Comparison of ENCODE assay signal across 16 cellular contexts in the genomic region with DNA sequence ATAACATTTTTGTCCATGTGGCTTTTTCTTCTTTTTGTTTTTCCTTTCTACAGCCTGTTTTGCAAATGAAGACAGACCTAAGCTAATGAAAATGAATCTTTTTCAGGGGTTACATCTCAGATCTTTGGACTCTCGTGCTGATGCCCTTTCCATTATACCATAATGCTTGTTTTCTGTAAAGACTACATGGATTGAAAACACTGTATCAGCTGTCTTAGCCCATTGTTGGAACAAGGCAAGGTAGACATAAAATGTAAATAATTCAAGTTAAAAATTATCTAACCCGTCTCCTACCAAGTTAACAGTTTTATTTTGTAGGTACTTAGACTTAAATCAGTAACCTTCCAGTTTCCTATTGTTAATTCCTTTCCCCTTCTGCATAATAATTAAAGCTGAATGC. TPM values are rescaled to one million over a fixed set of nuclear protein-coding genes. Genes with fewer than 3 reads are reported as not detected.
A peak's percentile ranks its signal among the peaks of the same experiment; 100 is the strongest.
DNase-seq lines count a peak whose midpoint lies in the region; TF ChIP-seq lines count a peak whose summit lies in the region.
"Had no signal": no experiment of that assay in that cellular context is flagged by ENCODE, and none has a peak within 500 bp of the region (broad histone marks: within the 10 kb centered on the region; RNA-seq: fewer than 3 reads in every experiment).

No MANE protein-coding gene starts in this region.

- peaks cover 85% of the 10 kb centered on the region for H3K4me1 Mint-ChIP-seq in activated naive CD4-positive, alpha-beta T cell treated with anti-CD3 and anti-CD28 coated beads, Interleukin-2, amount 50 U/mL, for 24 hours
- peaks cover 34 to 41% of the 10 kb centered on the region in 2 experiments for H3K4me1 Mint-ChIP-seq in H9
- H3K4me1 Mint-ChIP-seq in activated CD4-positive, alpha-beta T cell treated with anti-CD3 and anti-CD28 coated beads, Interleukin-2, amount 10 ng/mL, durations not matched to agents 24 days and 14 days: peaks cover 14% of the 10 kb centered on the region

- no peak overlapping the region for H2AK5ac ChIP-seq in H9 (ENCODE audit: insufficient read length, low read length)

- H3K9me3 ChIP-seq in H9 (ENCODE audit: control insufficient read depth, low read depth, low read length) (no peaks in the 10 kb centered on the region), adipocyte (ENCODE audit: control insufficient read depth, low read length) (no peaks in the 10 kb centered on the region)
- H3K9me3 ChIP-seq: BLaER1 had no signal

- H3K79me2 ChIP-seq in H9 (ENCODE audit: insufficient read depth, low read length): peaks cover 6% of the 10 kb centered on the region; the same call in 1 of the 2 replicates

- H3K14ac ChIP-seq in H9 (ENCODE audit: insufficient read depth, low read length): no peak overlapping the region

- H3T11ph ChIP-seq in H9 (ENCODE audit: low read length): no peak overlapping the region

- no peak overlapping the region for H3K27ac ChIP-seq in H9 (ENCODE audit: insufficient read length, low read depth, low read length)
- H3K27ac ChIP-seq: BLaER1 had no signal

- no peak overlapping the region for H3K9ac ChIP-seq in H9 (ENCODE audit: extremely low read depth, insufficient read length, low read length)
- H3K9ac ChIP-seq in adipocyte (ENCODE audit: low read length): peak overlapping the region; percentile 24
- H3K9ac ChIP-seq: BLaER1 had no signal

- no peak for DNase-seq in activated naive CD4-positive, alpha-beta T cell treated with anti-CD3 and anti-CD28 coated beads, Interleukin-2, amount 50 U/mL, for 16 hours
- DNase-seq in H9: no peak
- DNase-seq in adipocyte (ENCODE audit: low read depth): no peak
- peak; percentile 50 for DNase-seq in renal cortical epithelial cell (ENCODE audit: low read depth)
- DNase-seq in activated CD4-positive, alpha-beta T cell treated with anti-CD3 and anti-CD28 coated beads, Interleukin-2, amount 10 ng/mL, durations not matched to agents 24 days and 14 days: no peak
- DNase-seq in NCI-H1930 (lab: John Stamatoyannopoulos, UW): no peak
- DNase-seq in SIG-M5 treated with dmso at 0.1 percent for 504 hours (lab: John Stamatoyannopoulos, UW; ENCODE audit: unreplicated experiment): no peak
- DNase-seq: CD4-positive, alpha-beta T cell; DMS153; DMS79 treated with DMSO at 0.1 percent for 48 hours; EL; HCEC 1CT; HFFc6 had no signal

- no peaks in the 10 kb centered on the region for H3K27me3 Mint-ChIP-seq in activated naive CD4-positive, alpha-beta T cell treated with anti-CD3 and anti-CD28 coated beads, Interleukin-2, amount 50 U/mL, for 24 hours
- no peaks in the 10 kb centered on the region for H3K27me3 Mint-ChIP-seq in H9 (ENCODE audit: low read depth)
- H3K27me3 Mint-ChIP-seq in activated CD4-positive, alpha-beta T cell treated with anti-CD3 and anti-CD28 coated beads, Interleukin-2, amount 10 ng/mL, durations not matched to agents 24 days and 14 days: no peaks in the 10 kb centered on the region
- H3K27me3 Mint-ChIP-seq: CD4-positive, alpha-beta T cell had no signal

- no peak overlapping the region for H4K8ac ChIP-seq in H9 (replicated peaks; ENCODE audit: insufficient read length, low read depth, low read length)

- no peak overlapping the region for H3K4me3 ChIP-seq in adipocyte (ENCODE audit: low read length)
- H3K4me3 ChIP-seq: BLaER1, K562 had no signal

- no peaks in the 10 kb centered on the region for H3K9me3 Mint-ChIP-seq in activated naive CD4-positive, alpha-beta T cell treated with anti-CD3 and anti-CD28 coated beads, Interleukin-2, amount 50 U/mL, for 24 hours
- H3K9me3 Mint-ChIP-seq in H9: no peaks in the 10 kb centered on the region
- H3K9me3 Mint-ChIP-seq in activated CD4-positive, alpha-beta T cell treated with anti-CD3 and anti-CD28 coated beads, Interleukin-2, amount 10 ng/mL, durations not matched to agents 24 days and 14 days: no peaks in the 10 kb centered on the region
- H3K9me3 Mint-ChIP-seq: CD4-positive, alpha-beta T cell; HFFc6 had no signal

- no peak overlapping the region for H3K56ac ChIP-seq in H9 (ENCODE audit: insufficient read length, low read depth, low read length)

- H3K27ac Mint-ChIP-seq in activated naive CD4-positive, alpha-beta T cell treated with anti-CD3 and anti-CD28 coated beads, Interleukin-2, amount 50 U/mL, for 24 hours: peak overlapping the region; percentile 41
- H3K27ac Mint-ChIP-seq in H9: peak overlapping the region in 2 of 3 experiments; percentile 16 to 76; a peak in 3 of 7 replicates
- no peak overlapping the region for H3K27ac Mint-ChIP-seq in activated CD4-positive, alpha-beta T cell treated with anti-CD3 and anti-CD28 coated beads, Interleukin-2, amount 10 ng/mL, durations not matched to agents 24 days and 14 days
- H3K27ac Mint-ChIP-seq: CD4-positive, alpha-beta T cell; HFFc6 had no signal

- no peaks in the 10 kb centered on the region for H3K23me2 ChIP-seq in H9 (ENCODE audit: insufficient read length, low read depth, low read length, poor library complexity, severe bottlenecking)

- H3K18ac ChIP-seq in H9 (ENCODE audit: insufficient read length, low read depth, low read length): no peak overlapping the region

- H3K4me1 ChIP-seq in H9 (ENCODE audit: insufficient read depth, low read length) (no peaks in the 10 kb centered on the region; the same call in 1 of the 2 replicates), adipocyte (ENCODE audit: control insufficient read depth, insufficient read depth, low read length) (peaks cover 37% of the 10 kb centered on the region)

- no peak overlapping the region for H4K91ac ChIP-seq in H9 (ENCODE audit: insufficient read length, low read depth, low read length)

- TF ChIP-seq CTCF in H9 (conservative IDR thresholded peaks at IDR 0.05): no peak

- no peak overlapping the region for H2BK5ac ChIP-seq in H9 (ENCODE audit: insufficient read length, low read length)

- no peaks in the 10 kb centered on the region for H4K20me1 ChIP-seq in H9 (ENCODE audit: control insufficient read depth, insufficient read depth, insufficient read length)

- H4K5ac ChIP-seq in H9 (ENCODE audit: insufficient read length, low read depth, low read length): no peak overlapping the region

- intact Hi-C loops in activated CD4-positive, alpha-beta T cell treated with anti-CD3 and anti-CD28 coated beads, Interleukin-2, amount 10 ng/mL, durations not matched to agents 24 days and 14 days (cut with micrococcal nuclease): no loop called here

- H3K36me3 Mint-ChIP-seq in activated naive CD4-positive, alpha-beta T cell treated with anti-CD3 and anti-CD28 coated beads, Interleukin-2, amount 50 U/mL, for 24 hours: no peaks in the 10 kb centered on the region
- H3K36me3 Mint-ChIP-seq in H9 (ENCODE audit: insufficient read depth in 1 of 3, low read depth in 3 of 3): no peaks in the 10 kb centered on the region; a peak in 1 of 7 replicates
- H3K36me3 Mint-ChIP-seq in activated CD4-positive, alpha-beta T cell treated with anti-CD3 and anti-CD28 coated beads, Interleukin-2, amount 10 ng/mL, durations not matched to agents 24 days and 14 days (ENCODE audit: low read depth): peaks cover 6% of the 10 kb centered on the region

- WGBS in H9 (ENCODE audit: extremely low coverage, insufficient read length, low lambda C conversion rate): no CpG with 5 or more reads among the region's 2 CpGs

- H3K4ac ChIP-seq in H9 (ENCODE audit: low read depth, low read length): no peak overlapping the region

- no peak overlapping the region for H2BK120ac ChIP-seq in H9 (ENCODE audit: low read depth, low read length, poor library complexity, severe bottlenecking)

- H3K23ac ChIP-seq in H9 (ENCODE audit: insufficient read length, low read depth, low read length): no peak overlapping the region

- no peaks in the 10 kb centered on the region for H3K36me3 ChIP-seq in adipocyte (ENCODE audit: control insufficient read depth, insufficient read depth, low read length, severe bottlenecking)

- no peak overlapping the region for H3K4me2 ChIP-seq in H9 (ENCODE audit: insufficient read depth, insufficient read length, low read length)
- H3K4me2 ChIP-seq: BLaER1 had no signal

- no peak overlapping the region for H2BK12ac ChIP-seq in H9 (ENCODE audit: insufficient read length, low read depth, low read length)

- no peak overlapping the region for H3K4me3 Mint-ChIP-seq in activated naive CD4-positive, alpha-beta T cell treated with anti-CD3 and anti-CD28 coated beads, Interleukin-2, amount 50 U/mL, for 24 hours
- no peak overlapping the region for H3K4me3 Mint-ChIP-seq in H9
- H3K4me3 Mint-ChIP-seq in activated CD4-positive, alpha-beta T cell treated with anti-CD3 and anti-CD28 coated beads, Interleukin-2, amount 10 ng/mL, durations not matched to agents 24 days and 14 days: no peak overlapping the region
- H3K4me3 Mint-ChIP-seq: CD4-positive, alpha-beta T cell; HFFc6 had no signal

- no peak overlapping the region for H2BK15ac ChIP-seq in H9 (ENCODE audit: low read depth, low read length)

- H2AFZ ChIP-seq in H9 (ENCODE audit: low read length): no peak overlapping the region

- H3K27me3 ChIP-seq in H9 (ENCODE audit: insufficient read depth, low read length) (no peaks in the 10 kb centered on the region), adipocyte (replicated peaks; ENCODE audit: control insufficient read depth, insufficient read depth, low read length) (no peaks in the 10 kb centered on the region)
- H3K27me3 ChIP-seq: BLaER1 had no signal

- H3K79me1 ChIP-seq in H9 (ENCODE audit: insufficient read depth, low read depth, low read length, poor library complexity, severe bottlenecking): peaks cover 8% of the 10 kb centered on the region

- no peak overlapping the region for H2BK20ac ChIP-seq in H9 (ENCODE audit: low read depth, low read length, poor library complexity, severe bottlenecking)

RNA-seq across cellular contexts. Expression of a gene that starts 44.9 kb away (rescaled TPM):
- total RNA-seq in H9 (2021) (37.9 and 39.0 TPM in 2 replicates), renal cortical epithelial cell (7.8 and 19.4 TPM in 2 replicates)
- 23.7 and 24.6 TPM in 2 replicates for total RNA-seq in activated CD4-positive, alpha-beta T cell treated with anti-CD3 and anti-CD28 coated beads, Interleukin-2, amount 10 ng/mL, durations not matched to agents 24 days and 14 days
